ENCODE assay signal across 9 cellular contexts in the genomic region with DNA sequence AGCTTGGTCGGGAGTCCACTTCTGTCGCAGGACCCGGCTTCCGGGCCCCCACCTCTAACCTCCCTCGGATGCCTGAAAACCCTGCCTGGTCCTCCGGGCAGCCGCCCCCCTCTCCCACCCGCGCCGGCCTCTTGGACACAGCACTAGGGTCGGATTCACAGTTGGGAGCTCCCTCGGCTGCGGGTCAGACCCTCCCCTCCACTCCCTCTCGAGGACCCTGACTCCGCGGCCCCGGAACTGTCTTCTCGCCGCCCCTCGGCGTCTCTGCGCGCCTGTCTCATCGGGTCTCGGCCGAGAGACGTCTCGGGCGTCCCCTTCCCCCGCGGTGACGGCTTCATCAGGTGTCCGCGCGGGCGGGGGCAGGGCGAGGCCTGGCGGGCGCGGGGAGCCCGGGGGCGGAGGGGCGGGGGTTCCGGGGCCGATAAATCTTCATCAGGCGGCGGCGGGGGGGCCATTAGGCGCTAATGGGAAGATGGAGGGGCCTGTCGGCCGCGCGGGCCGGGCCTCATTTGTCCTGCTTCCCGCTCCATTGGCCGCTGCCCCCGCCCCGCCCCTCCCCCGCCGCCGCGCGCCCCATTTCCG. TPM values are rescaled to one million over a fixed set of nuclear protein-coding genes. Genes with fewer than 3 reads are reported as not detected.
DNase-seq lines count a peak whose midpoint lies in the region; ATAC-seq, FAIRE-seq and TF ChIP-seq lines count a peak whose summit lies in the region.
"Had no signal": no experiment of that assay in that cellular context is flagged by ENCODE, and none has a peak within 500 bp of the region (broad histone marks: within the 10 kb centered on the region; RNA-seq: fewer than 3 reads in every experiment).

No MANE protein-coding gene starts in this region.

- TF ChIP-seq POLR2A in GM12892 (IDR thresholded peaks at IDR 0.05; ENCODE audit: low read depth, low read length) (peak; percentile 29; the same call in 1 of the 2 replicates), Peyer's patch (IDR thresholded peaks at IDR 0.05) (no peak)

- H3K4me1 Mint-ChIP-seq in naive B cell, result peaks cover 58 to 67% (median 59%) of the 10 kb centered on the region in 3 donors

- H3K36me3 Mint-ChIP-seq in naive B cell, result no peaks in the 10 kb centered on the region

- H3K9me3 Mint-ChIP-seq in naive B cell, result no peaks in the 10 kb centered on the region

- H3K9me3 ChIP-seq in Peyer's patch (no peaks in the 10 kb centered on the region), BE2C (no peaks in the 10 kb centered on the region)
- H3K9me3 ChIP-seq: SJSA1 had no signal

- DNase-seq in GM12892 (ENCODE audit: insufficient read length), result peak; percentile 76
- DNase-seq in Peyer's patch, result peak; percentile 49 to 78 (median 66)
- DNase-seq in cardiac fibroblast (ENCODE audit: low read depth in 2 of 2), result no peak
- peak; percentile 83 for DNase-seq in naive B cell
- no peak for DNase-seq in HCEC 1CT
- DNase-seq in DMS153 treated with DMSO at 0.1 percent for 48 hours (lab: John Stamatoyannopoulos, UW; ENCODE audit: unreplicated experiment), result no peak
- DNase-seq in BE2C, result no peak

- peaks cover 0 to 26% (median 11%) of the 10 kb centered on the region in 4 donors for H3K4me1 ChIP-seq in Peyer's patch
- H3K4me1 ChIP-seq in BE2C, result no peaks in the 10 kb centered on the region

- H3K27me3 Mint-ChIP-seq in naive B cell, result peaks cover 0 to 7% (median 6%) of the 10 kb centered on the region in 3 donors

- peak overlapping the region; percentile 42 to 62 (median 54) for H3K4me3 ChIP-seq in Peyer's patch
- peak overlapping the region; percentile 49 to 50 for H3K4me3 ChIP-seq in cardiac fibroblast (replicated peaks in 1 of 2; ENCODE audit: low read depth in 2 of 2, low read length in 2 of 2)
- H3K4me3 ChIP-seq in BE2C (ENCODE audit: low read depth, low read length), result no peak overlapping the region

- H3K27me3 ChIP-seq in Peyer's patch, result peaks cover 0 to 22% of the 10 kb centered on the region in 2 donors
- H3K27me3 ChIP-seq in BE2C, result peaks cover 48% of the 10 kb centered on the region

- H3K27ac ChIP-seq in Peyer's patch, result peak overlapping the region; percentile 18 to 77 (median 40)
- H3K27ac ChIP-seq: SJSA1 had no signal

- H3K4me3 Mint-ChIP-seq in naive B cell, result peak overlapping the region; percentile 78 to 96 (median 92)

- peak; percentile 73 for FAIRE-seq in GM12892 (lab: Jason Lieb, UNC)

- ATAC-seq in naive B cell (ENCODE audit: low read depth in 2 of 2) (peak; percentile 63 to 65), GM19395 (IDR thresholded peaks at IDR 0.05; ENCODE audit: unreplicated experiment) (no peak)

- TF ChIP-seq CTCF in Peyer's patch (IDR thresholded peaks at IDR 0.05) (no peak), cardiac fibroblast (IDR thresholded peaks at IDR 0.05; ENCODE audit: low read depth, low read length) (no peak), BE2C (IDR thresholded peaks at IDR 0.05; ENCODE audit: low read depth, low read length) (no peak)

- H3K27ac Mint-ChIP-seq in naive B cell, result peak overlapping the region; percentile 80 to 99 (median 96)

- H3K36me3 ChIP-seq in Peyer's patch, result no peaks in the 10 kb centered on the region
- H3K36me3 ChIP-seq in BE2C, result no peaks in the 10 kb centered on the region
- H3K36me3 ChIP-seq: SJSA1 had no signal

RNA-seq across cellular contexts. Expression of a gene that starts 11.7 kb away (rescaled TPM):
- polyA plus RNA-seq in GM12892 (2012; ENCODE audit: missing spikeins), result 0.13 TPM
- 1 to 10 TPM in 2 of 4 donors, under 1 TPM in 1, not detected in 1; 0.94 to 1.7 (median 1.7) TPM for total RNA-seq in Peyer's patch
- polyA plus RNA-seq in naive B cell (ENCODE audit: low read depth in 6 of 6), result not detected
- not detected for polyA plus RNA-seq in BE2C (2012; ENCODE audit: insufficient read depth, insufficient read length, low read depth)
- total RNA-seq: SJSA1 had no signal

RNA-seq across cellular contexts. Expression of a gene that starts 19.2 kb away (rescaled TPM):
- polyA plus RNA-seq in GM12892 (2012; ENCODE audit: missing spikeins), result 17.6 TPM
- 100 to 1,000 TPM in 3 of 4 donors, 10 to 100 TPM in 1; 81.7 to 146 (median 124) TPM for total RNA-seq in Peyer's patch
- 100 to 1,000 TPM; 218 to 268 (median 245) TPM for polyA plus RNA-seq in naive B cell (ENCODE audit: low read depth in 6 of 6)
- 203 TPM for polyA plus RNA-seq in BE2C (2012; ENCODE audit: insufficient read depth, insufficient read length, low read depth)

RNA-seq across cellular contexts. Expression of a gene that starts 54.1 kb away (rescaled TPM):
- 3.3 TPM for polyA plus RNA-seq in GM12892 (2012; ENCODE audit: missing spikeins)
- total RNA-seq in Peyer's patch, result 1 to 10 TPM in 1 of 4 donors, under 1 TPM in 3; 0.35 to 1.3 (median 0.81) TPM
- 1 to 10 TPM in 1 of 6 donors, under 1 TPM in 4, not detected in 1; 0.29 to 1.1 (median 0.45) TPM for polyA plus RNA-seq in naive B cell (ENCODE audit: low read depth in 6 of 6)
- 523 TPM for polyA plus RNA-seq in BE2C (2012; ENCODE audit: insufficient read depth, insufficient read length, low read depth)
- total RNA-seq: SJSA1 had no signal

RNA-seq across cellular contexts. Expression of a gene that starts 57.0 kb away (rescaled TPM):
- polyA plus RNA-seq in GM12892 (2012; ENCODE audit: missing spikeins), result 67.2 TPM
- 100 to 1,000 TPM in 3 of 4 donors, 10 to 100 TPM in 1; 90.0 to 368 (median 148) TPM for total RNA-seq in Peyer's patch
- 100 to 1,000 TPM; 110 to 220 (median 122) TPM for polyA plus RNA-seq in naive B cell (ENCODE audit: low read depth in 6 of 6)
- 33.2 TPM for polyA plus RNA-seq in BE2C (2012; ENCODE audit: insufficient read depth, insufficient read length, low read depth)

Comparison
In these comparisons a context has a peak if more than half of its experiments do, and no peak if none do; other contexts are left out.
1. DNase-seq: peak in GM12892 (single experiment), Peyer's patch (3 of 3) and naive B cell (single experiment); none in cardiac fibroblast (0 of 2), HCEC 1CT (single experiment), DMS153 treated with DMSO at 0.1 percent for 48 hours (single experiment) and BE2C (single experiment).